Comparison of ENCODE assay signal across 9 cellular contexts in genomic region chrX:49167740-49168108, GRCh38. TPM values are rescaled to one million over a fixed set of nuclear protein-coding genes. Genes with fewer than 3 reads are reported as not detected.
DNase-seq lines count a peak whose midpoint lies in the region; ATAC-seq and TF ChIP-seq lines count a peak whose summit lies in the region.
"Had no signal": no experiment of that assay in that cellular context is flagged by ENCODE, and none has a peak within 500 bp of the region (broad histone marks: within the 10 kb centered on the region; RNA-seq: fewer than 3 reads in every experiment).

No MANE protein-coding gene starts in this region.

- ATAC-seq in activated CD8-positive, alpha-beta memory T cell treated with anti-CD3 and anti-CD28 coated beads, Interleukin-2, amount 10 ng/mL, durations not matched to agents 7 days and 5 days = no peak
- ATAC-seq in thoracic aorta (ENCODE audit: insufficient number of reproducible peaks, low FRiP score, low read depth) (no peak), GM19351 (IDR thresholded peaks at IDR 0.05; ENCODE audit: unreplicated experiment) (no peak)

- no peaks in the 10 kb centered on the region for H3K36me3 Mint-ChIP-seq in activated CD8-positive, alpha-beta memory T cell treated with anti-CD3 and anti-CD28 coated beads, Interleukin-2, amount 10 ng/mL, durations not matched to agents 7 days and 5 days

- no peaks in the 10 kb centered on the region for H3K36me3 ChIP-seq in ascending aorta
- no peaks in the 10 kb centered on the region for H3K36me3 ChIP-seq in liver (ENCODE audit: control insufficient read depth in 4 of 4, insufficient read depth in 3 of 4, low read depth in 1 of 4, low read length in 3 of 4)
- H3K36me3 ChIP-seq in thoracic aorta = no peaks in the 10 kb centered on the region

- H3K9me3 Mint-ChIP-seq in activated CD8-positive, alpha-beta memory T cell treated with anti-CD3 and anti-CD28 coated beads, Interleukin-2, amount 10 ng/mL, durations not matched to agents 7 days and 5 days (ENCODE audit: low read depth) = no peaks in the 10 kb centered on the region

- H3K4me3 ChIP-seq in ascending aorta = peak overlapping the region; percentile 39 to 58
- no peak overlapping the region for H3K4me3 ChIP-seq in liver (ENCODE audit: low read depth in 1 of 3, low read length in 3 of 3)
- peak overlapping the region; percentile 72 for H3K4me3 ChIP-seq in thoracic aorta
- no peak overlapping the region for H3K4me3 ChIP-seq in lower leg skin (ENCODE audit: low read depth, poor library complexity, severe bottlenecking)

- H3K4me1 ChIP-seq in ascending aorta = peaks cover 0 to 4% of the 10 kb centered on the region in 2 donors
- peaks cover 0 to 13% (median 5%) of the 10 kb centered on the region in 4 donors for H3K4me1 ChIP-seq in liver (ENCODE audit: control insufficient read depth in 4 of 4, insufficient read depth in 4 of 4, low read length in 3 of 4)
- H3K4me1 ChIP-seq in thoracic aorta (ENCODE audit: control insufficient read depth in 1 of 2, low read depth in 2 of 2) = peaks cover 5 to 11% of the 10 kb centered on the region in 2 donors

- H3K9me3 ChIP-seq in ascending aorta (no peaks in the 10 kb centered on the region), liver (ENCODE audit: control insufficient read depth in 4 of 4, low read length in 3 of 4) (no peaks in the 10 kb centered on the region), thoracic aorta (no peaks in the 10 kb centered on the region)

- intact Hi-C loops in ascending aorta (cut with DNase I) = loop anchor here (1.0 to 10.0 kb wide), 4 partner anchors 12 to 253 kb away; partner anchors contain the start of genes GPKOW, PIM2 and SLC35A2
- intact Hi-C loops in lower leg skin (cut with DNase I; ENCODE audit: low total_unique reads) = no loop called here

- TF ChIP-seq CTCF in ascending aorta (IDR thresholded peaks at IDR 0.05) = no peak
- no peak for TF ChIP-seq CTCF in liver (IDR thresholded peaks at IDR 0.05; ENCODE audit: low read depth, low read length, missing input control)
- no peak for TF ChIP-seq CTCF in thoracic aorta (IDR thresholded peaks at IDR 0.05)
- TF ChIP-seq CTCF in lower leg skin (IDR thresholded peaks at IDR 0.05) = no peak

- no peaks in the 10 kb centered on the region for H3K27me3 ChIP-seq in ascending aorta
- no peaks in the 10 kb centered on the region for H3K27me3 ChIP-seq in liver (ENCODE audit: control insufficient read depth in 4 of 4, insufficient read depth in 4 of 4, low read length in 3 of 4)
- no peaks in the 10 kb centered on the region for H3K27me3 ChIP-seq in thoracic aorta (replicated peaks; ENCODE audit: insufficient read depth)

- no peak for TF ChIP-seq RAD21 in liver (IDR thresholded peaks at IDR 0.05)

- H3K9ac ChIP-seq in liver (ENCODE audit: low read depth in 1 of 2, low read length in 2 of 2) = peak overlapping the region; percentile 3 to 27

- H3K4me1 Mint-ChIP-seq in activated CD8-positive, alpha-beta memory T cell treated with anti-CD3 and anti-CD28 coated beads, Interleukin-2, amount 10 ng/mL, durations not matched to agents 7 days and 5 days = peaks cover 39% of the 10 kb centered on the region

- peak overlapping the region; percentile 81 for H3K4me3 Mint-ChIP-seq in activated CD8-positive, alpha-beta memory T cell treated with anti-CD3 and anti-CD28 coated beads, Interleukin-2, amount 10 ng/mL, durations not matched to agents 7 days and 5 days

- CTCF ChIA-PET in activated CD8-positive, alpha-beta memory T cell treated with anti-CD3 and anti-CD28 coated beads, Interleukin-2, amount 10 ng/mL, durations not matched to agents 7 days and 5 days (lab: Charles Lee) = interaction anchor here (0.7 to 4.2 kb wide), 6 partner anchors 12 to 380 kb away, joined by 3 to 31 read pairs (median 5); no protein-coding TSS in a partner anchor

- WGBS in liver = 82% methylated on average over 3 of the region's 3 CpGs
- WGBS in lower leg skin, 2 donors = 56 to 69% methylated on average over 3 of the region's 3 CpGs

- no peak for TF ChIP-seq POLR2A in lower leg skin (IDR thresholded peaks at IDR 0.05)

- H3K27ac ChIP-seq in ascending aorta (peak overlapping the region; percentile 88 to 91), liver (ENCODE audit: low read depth in 1 of 2, low read length in 2 of 2) (peak overlapping the region; percentile 60 to 63), thoracic aorta (peak overlapping the region; percentile 85 to 93)

- H3K27ac Mint-ChIP-seq in activated CD8-positive, alpha-beta memory T cell treated with anti-CD3 and anti-CD28 coated beads, Interleukin-2, amount 10 ng/mL, durations not matched to agents 7 days and 5 days = peak overlapping the region; percentile 96

- no peaks in the 10 kb centered on the region for H3K27me3 Mint-ChIP-seq in activated CD8-positive, alpha-beta memory T cell treated with anti-CD3 and anti-CD28 coated beads, Interleukin-2, amount 10 ng/mL, durations not matched to agents 7 days and 5 days

- DNase-seq in activated CD8-positive, alpha-beta memory T cell treated with anti-CD3 and anti-CD28 coated beads, Interleukin-2, amount 10 ng/mL, durations not matched to agents 7 days and 5 days = no peak
- DNase-seq in activated CD8-positive, alpha-beta memory T cell treated with anti-CD3 and anti-CD28 coated beads for 24 hours = no peak
- DNase-seq in ascending aorta (ENCODE audit: low spot score in 2 of 2) (no peak), thoracic aorta (ENCODE audit: low spot score) (no peak), lower leg skin (ENCODE audit: low spot score in 2 of 2) (no peak), epidermal melanocyte (ENCODE audit: insufficient read length, low spot score) (no peak)
- DNase-seq: NCI-H1417 treated with DMSO at 0.1 percent for 48 hours had no signal

TF ChIP-seq in liver, 16 proteins besides CTCF, POLR2A, EP300 and RAD21 (continues in another document):
- no peak for TF ChIP-seq TAF1 (conservative IDR thresholded peaks at IDR 0.05)
- TF ChIP-seq NR2F2 (IDR thresholded peaks at IDR 0.05) = no peak
- TF ChIP-seq, protein P1, sequence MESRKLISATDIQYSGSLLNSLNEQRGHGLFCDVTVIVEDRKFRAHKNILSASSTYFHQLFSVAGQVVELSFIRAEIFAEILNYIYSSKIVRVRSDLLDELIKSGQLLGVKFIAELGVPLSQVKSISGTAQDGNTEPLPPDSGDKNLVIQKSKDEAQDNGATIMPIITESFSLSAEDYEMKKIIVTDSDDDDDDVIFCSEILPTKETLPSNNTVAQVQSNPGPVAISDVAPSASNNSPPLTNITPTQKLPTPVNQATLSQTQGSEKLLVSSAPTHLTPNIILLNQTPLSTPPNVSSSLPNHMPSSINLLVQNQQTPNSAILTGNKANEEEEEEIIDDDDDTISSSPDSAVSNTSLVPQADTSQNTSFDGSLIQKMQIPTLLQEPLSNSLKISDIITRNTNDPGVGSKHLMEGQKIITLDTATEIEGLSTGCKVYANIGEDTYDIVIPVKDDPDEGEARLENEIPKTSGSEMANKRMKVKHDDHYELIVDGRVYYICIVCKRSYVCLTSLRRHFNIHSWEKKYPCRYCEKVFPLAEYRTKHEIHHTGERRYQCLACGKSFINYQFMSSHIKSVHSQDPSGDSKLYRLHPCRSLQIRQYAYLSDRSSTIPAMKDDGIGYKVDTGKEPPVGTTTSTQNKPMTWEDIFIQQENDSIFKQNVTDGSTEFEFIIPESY (IDR thresholded peaks at IDR 0.05) = no peak
- no peak for TF ChIP-seq HNF4G (IDR thresholded peaks at IDR 0.05)

RNA-seq across cellular contexts. Expression of gene PLP2, which starts 4.0 kb away (rescaled TPM):
- total RNA-seq in activated CD8-positive, alpha-beta memory T cell treated with anti-CD3 and anti-CD28 coated beads, Interleukin-2, amount 10 ng/mL, durations not matched to agents 7 days and 5 days = 10 to 100 TPM; 21.9 to 44.7 TPM
- total RNA-seq in ascending aorta (51.6 TPM), liver (1 to 10 TPM; 2.4 to 6.7 TPM), thoracic aorta (100 to 1,000 TPM in 1 of 2 donors, 10 to 100 TPM in 1; 90.2 to 101 TPM), lower leg skin (100 to 1,000 TPM; 126 to 132 (median 130) TPM)
- polyA plus RNA-seq in liver = 10 to 100 TPM; 22.6 to 24.5 TPM

RNA-seq across cellular contexts. Expression of gene MAGIX, which starts 5.2 kb away (rescaled TPM):
- total RNA-seq in activated CD8-positive, alpha-beta memory T cell treated with anti-CD3 and anti-CD28 coated beads, Interleukin-2, amount 10 ng/mL, durations not matched to agents 7 days and 5 days = 1 to 10 TPM; 1.1 to 2.0 TPM
- 0.32 TPM for total RNA-seq in ascending aorta
- total RNA-seq in liver = 1 to 10 TPM; 2.9 to 6.9 TPM
- polyA plus RNA-seq in liver = 10 to 100 TPM in 1 of 2 donors, 1 to 10 TPM in 1; 8.8 to 10.8 TPM
- total RNA-seq in thoracic aorta = 10 to 100 TPM in 1 of 2 donors, 1 to 10 TPM in 1; 3.5 to 16.8 TPM
- 10 to 100 TPM in 2 of 4 donors, 1 to 10 TPM in 2; 6.8 to 16.5 (median 10.3) TPM for total RNA-seq in lower leg skin

RNA-seq across cellular contexts. Expression of gene PRICKLE3, which starts 18.4 kb away (rescaled TPM):
- 10 to 100 TPM; 21.1 to 24.7 TPM for total RNA-seq in activated CD8-positive, alpha-beta memory T cell treated with anti-CD3 and anti-CD28 coated beads, Interleukin-2, amount 10 ng/mL, durations not matched to agents 7 days and 5 days
- total RNA-seq in ascending aorta (25.3 TPM), liver (1 to 10 TPM; 2.5 to 6.5 TPM), thoracic aorta (10 to 100 TPM; 21.4 to 46.7 TPM), lower leg skin (10 to 100 TPM; 18.8 to 58.9 (median 33.4) TPM)
- polyA plus RNA-seq in liver = 1 to 10 TPM; 2.1 to 3.3 TPM

RNA-seq across cellular contexts. Expression of gene SYP, which starts 32.3 kb away (rescaled TPM):
- total RNA-seq in activated CD8-positive, alpha-beta memory T cell treated with anti-CD3 and anti-CD28 coated beads, Interleukin-2, amount 10 ng/mL, durations not matched to agents 7 days and 5 days = 1 to 10 TPM; 1.9 to 3.9 TPM
- total RNA-seq in ascending aorta (0.53 TPM), liver (under 1 TPM; 0.61 to 0.67 TPM), thoracic aorta (1 to 10 TPM; 3.2 to 6.9 TPM), lower leg skin (1 to 10 TPM in 2 of 4 donors, under 1 TPM in 2; 0.88 to 4.8 (median 1.7) TPM)
- under 1 TPM; 0.30 to 0.33 TPM for polyA plus RNA-seq in liver

RNA-seq across cellular contexts. Expression of gene GPKOW, which starts 44.2 kb away (rescaled TPM):
- 10 to 100 TPM; 25.7 to 29.6 TPM for total RNA-seq in activated CD8-positive, alpha-beta memory T cell treated with anti-CD3 and anti-CD28 coated beads, Interleukin-2, amount 10 ng/mL, durations not matched to agents 7 days and 5 days
- total RNA-seq in ascending aorta (19.4 TPM), liver (10 to 100 TPM in 1 of 2 donors, 1 to 10 TPM in 1; 9.5 to 13.8 TPM), thoracic aorta (10 to 100 TPM; 22.2 to 23.3 TPM), lower leg skin (10 to 100 TPM; 36.2 to 43.6 (median 36.3) TPM)
- 10 to 100 TPM in 1 of 2 donors, 1 to 10 TPM in 1; 7.7 to 12.0 TPM for polyA plus RNA-seq in liver

Comparison
In these comparisons a context has a peak if more than half of its experiments do, and no peak if none do; other contexts are left out.
1. H3K4me3 ChIP-seq: peak in ascending aorta (2 of 2) and thoracic aorta (single experiment); none in liver (0 of 3) and lower leg skin (single experiment).
2. Peak in every context shown above with its lines, with median percentiles within 50 percentile points of each other: H3K27ac ChIP-seq.